ENCODE assay signal across 8 cellular contexts in the genomic region with DNA sequence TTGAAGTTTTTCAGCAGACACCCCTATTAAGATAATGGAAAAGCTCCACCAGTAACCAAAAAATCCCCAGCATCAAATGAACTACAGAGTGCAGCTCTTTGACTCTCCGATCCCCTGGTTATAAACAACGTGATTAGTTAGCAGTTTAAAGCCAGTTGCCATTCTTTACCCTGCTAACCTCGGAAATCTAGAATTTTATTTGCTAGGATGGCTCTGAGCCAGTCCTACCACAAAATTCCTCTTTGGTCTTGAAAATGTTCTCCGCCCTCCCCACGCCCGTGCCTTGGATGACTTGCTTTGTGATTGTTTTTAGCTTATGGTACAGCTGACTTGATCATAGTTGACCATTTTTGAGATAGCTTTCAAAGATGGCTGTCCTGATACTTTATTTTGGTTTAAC. TPM values are rescaled to one million over a fixed set of nuclear protein-coding genes. Genes with fewer than 3 reads are reported as not detected.
DNase-seq lines count a peak whose midpoint lies in the region; FAIRE-seq and TF ChIP-seq lines count a peak whose summit lies in the region.

No MANE protein-coding gene starts in this region.

- H3K36me3 ChIP-seq in HUES6 (ENCODE audit: control insufficient read depth, insufficient read depth, low read length) (peaks cover 4% of the 10 kb centered on the region), astrocyte (ENCODE audit: insufficient read depth, low read length) (peaks cover 4% of the 10 kb centered on the region), thyroid gland (peaks cover 0 to 11% of the 10 kb centered on the region in 2 donors)

- no peak overlapping the region for H3K27ac ChIP-seq in HUES6 (ENCODE audit: low read depth, low read length)
- H3K27ac ChIP-seq in astrocyte (ENCODE audit: low read depth, low read length) = peak overlapping the region; percentile 96
- peak overlapping the region; percentile 96 for H3K27ac ChIP-seq in layer of hippocampus (ENCODE audit: low read depth, low read length)
- peak overlapping the region; percentile 99 to 100 (median 99) for H3K27ac ChIP-seq in thyroid gland

- H3K36me3 Mint-ChIP-seq in astrocyte (ENCODE audit: low read depth, unreplicated experiment) = no peaks in the 10 kb centered on the region

- 14 to 18% methylated on average over 6 of the region's 6 CpGs for WGBS in thyroid gland, 2 donors

- H3K9me3 Mint-ChIP-seq in astrocyte (ENCODE audit: unreplicated experiment) = no peaks in the 10 kb centered on the region

- DNase-seq in AG20443 (ENCODE audit: low spot score) (peak; percentile 51), astrocyte (ENCODE audit: low read depth) (peak; percentile 63), thyroid gland (peak; percentile 46 to 50), GM10266 (ENCODE audit: extremely low spot score) (no peak), NK-92 (lab: John Stamatoyannopoulos, UW; ENCODE audit: unreplicated experiment) (no peak), NCI-H187 treated with DMSO at 0.1 percent for 48 hours (lab: John Stamatoyannopoulos, UW) (no peak)

- H3K4me1 Mint-ChIP-seq in astrocyte (ENCODE audit: low read depth, unreplicated experiment) = peaks cover 14% of the 10 kb centered on the region

- H3K4me1 ChIP-seq in HUES6 (ENCODE audit: control insufficient read depth, insufficient read depth, low read length) = peaks cover 17% of the 10 kb centered on the region; the same call in 1 of the 2 replicates
- H3K4me1 ChIP-seq in astrocyte (ENCODE audit: insufficient read depth, low read length) = peaks cover 29% of the 10 kb centered on the region
- peaks cover 19 to 33% of the 10 kb centered on the region in 2 donors for H3K4me1 ChIP-seq in thyroid gland

- intact Hi-C loops in thyroid gland (cut with DNase I) = loop anchor here (5.0 to 10.0 kb wide), 2 partner anchors 74 to 132 kb away; a partner anchor contains a TSS

- H4K20me1 ChIP-seq in astrocyte (ENCODE audit: insufficient read depth, low read length) = peaks cover 22% of the 10 kb centered on the region

- H3K27me3 ChIP-seq in HUES6 (ENCODE audit: control insufficient read depth, insufficient read depth, low read length) (no peaks in the 10 kb centered on the region), astrocyte (ENCODE audit: insufficient read depth, low read length) (no peaks in the 10 kb centered on the region), layer of hippocampus (ENCODE audit: control insufficient read depth, insufficient read depth, low read length) (no peaks in the 10 kb centered on the region), thyroid gland (no peaks in the 10 kb centered on the region)

- H2AFZ ChIP-seq in astrocyte (ENCODE audit: low read depth, low read length) = peak overlapping the region; percentile 78

- no peak for TF ChIP-seq POLR2A in thyroid gland (IDR thresholded peaks at IDR 0.05)

- H3K9me3 ChIP-seq in HUES6 (ENCODE audit: control insufficient read depth, insufficient read depth, low read depth, low read length) = no peaks in the 10 kb centered on the region
- H3K9me3 ChIP-seq in astrocyte (ENCODE audit: insufficient read depth, low read depth, low read length) = no peaks in the 10 kb centered on the region
- H3K9me3 ChIP-seq in thyroid gland = no peaks in the 10 kb centered on the region

- peak overlapping the region; percentile 97 for H3K4me3 ChIP-seq in HUES6 (ENCODE audit: low read depth, low read length)
- H3K4me3 ChIP-seq in astrocyte (ENCODE audit: insufficient read depth, low read depth, low read length) = peak overlapping the region; percentile 95
- peak overlapping the region; percentile 76 to 100 (median 96) for H3K4me3 ChIP-seq in thyroid gland (replicated peaks in 1 of 3)

- H3K27me3 Mint-ChIP-seq in astrocyte (ENCODE audit: low read depth, unreplicated experiment) = no peaks in the 10 kb centered on the region

- peak overlapping the region; percentile 98 for H3K4me3 Mint-ChIP-seq in astrocyte (ENCODE audit: unreplicated experiment)

- peak overlapping the region; percentile 96 for H3K4me2 ChIP-seq in astrocyte (ENCODE audit: low read length)

- peaks cover 37% of the 10 kb centered on the region for H3K79me2 ChIP-seq in astrocyte (ENCODE audit: insufficient read depth, low read length)

- H3K9ac ChIP-seq in HUES6 (ENCODE audit: low read length) (peak overlapping the region; percentile 98), astrocyte (ENCODE audit: low read length) (peak overlapping the region; percentile 100)

- peak overlapping the region; percentile 99 for H3K27ac Mint-ChIP-seq in astrocyte (ENCODE audit: unreplicated experiment)

- FAIRE-seq in astrocyte (lab: Jason Lieb, UNC) = peak; percentile 45

- TF ChIP-seq CTCF in astrocyte (IDR thresholded peaks at IDR 0.05; ENCODE audit: insufficient read depth, low read depth, low read length) = no peak
- no peak for TF ChIP-seq CTCF in thyroid gland (IDR thresholded peaks at IDR 0.05)
- no peak for TF ChIP-seq CTCF in GM10266 (IDR thresholded peaks at IDR 0.05; ENCODE audit: control insufficient read depth, insufficient read depth, low read depth, missing control alignments)

RNA-seq across cellular contexts. Expression of a gene that starts 1.2 kb away (rescaled TPM):
- 32.1 and 36.7 TPM in 2 replicates for total RNA-seq in astrocyte
- 100 to 1,000 TPM; 101 to 165 (median 133) TPM for total RNA-seq in thyroid gland

Comparison
In these comparisons a context has a peak if more than half of its experiments do, and no peak if none do; other contexts are left out.
1. DNase-seq: peak in AG20443 (single experiment), astrocyte (single experiment) and thyroid gland (2 of 2); none in GM10266 (single experiment), NK-92 (single experiment) and NCI-H187 treated with DMSO at 0.1 percent for 48 hours (single experiment).
2. Peak in every context shown above with its lines, with median percentiles within 50 percentile points of each other: H3K4me3 ChIP-seq.